8 cellular contexts compared by ENCODE assay signal in the genomic region with DNA sequence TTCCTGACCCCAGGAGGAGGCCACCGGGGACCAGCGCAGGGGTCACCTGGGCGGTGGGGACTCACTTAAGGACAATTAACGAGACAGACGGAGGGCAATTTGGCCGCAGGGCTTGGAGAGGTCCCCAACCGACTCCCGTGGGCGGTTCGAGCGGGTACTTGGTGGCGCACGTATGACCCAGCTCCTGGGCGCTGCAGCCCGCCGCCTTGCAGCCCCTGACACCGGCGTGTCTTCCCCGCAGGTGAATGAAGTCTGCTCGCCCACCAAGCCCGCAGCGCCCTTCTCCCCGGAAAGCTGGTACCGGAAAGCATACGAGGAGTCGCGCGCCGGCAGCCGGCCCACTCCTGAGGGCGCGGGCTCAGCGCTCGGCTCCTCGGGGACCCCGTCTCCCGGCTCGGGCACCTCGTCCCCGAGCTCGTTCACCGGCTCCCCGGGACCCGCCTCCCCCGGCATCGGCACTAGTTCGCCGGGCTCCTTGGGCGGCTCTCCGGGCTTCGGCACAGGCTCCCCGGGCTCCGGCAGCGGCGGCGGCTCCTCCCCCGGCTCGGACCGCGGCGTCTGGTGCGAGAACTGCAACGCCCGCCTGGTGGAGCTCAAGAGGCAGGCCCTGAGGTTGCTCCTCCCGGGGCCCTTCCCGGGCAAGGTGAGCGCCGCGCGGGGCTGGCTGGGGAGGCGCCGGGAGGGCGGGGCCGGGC. TPM values are rescaled to one million over a fixed set of nuclear protein-coding genes. Genes with fewer than 3 reads are reported as not detected.
DNase-seq lines count a peak whose midpoint lies in the region; ATAC-seq, FAIRE-seq and TF ChIP-seq lines count a peak whose summit lies in the region.

No MANE protein-coding gene starts in this region.

- CTCF ChIA-PET in A673 (lab: Charles Lee) (interaction anchor here (0.6 to 1.3 kb wide), 3 partner anchors 225 to 1289 kb away, joined by 4 to 9 read pairs (median 4); no protein-coding TSS in a partner anchor), WTC11 (lab: Charles Lee) (interaction anchor here (0.6 to 3.1 kb wide), 53 partner anchors 10 to 847 kb away, joined by 3 to 67 read pairs (median 4); no protein-coding TSS in a partner anchor)

- H3K4me3 ChIP-seq in A673 (ENCODE audit: low read depth, low read length, poor library complexity, severe bottlenecking) (peak overlapping the region; percentile 42), bronchial epithelial cell (ENCODE audit: low read depth, low read length) (peak overlapping the region; percentile 55), spleen (peak overlapping the region; percentile 40 to 77 (median 60))

- peak overlapping the region; percentile 79 for H3K4me3 Mint-ChIP-seq in WTC11

- H3K4me1 ChIP-seq in A673 (ENCODE audit: insufficient read depth, low read length, poor library complexity, severe bottlenecking) (peaks cover 36% of the 10 kb centered on the region), spleen (peaks cover 29 to 48% (median 44%) of the 10 kb centered on the region in 6 donors)

- no peak overlapping the region for H3K27ac Mint-ChIP-seq in WTC11

- H3K36me3 ChIP-seq in A673 (ENCODE audit: insufficient read depth, low read length, poor library complexity, severe bottlenecking) (no peaks in the 10 kb centered on the region), bronchial epithelial cell (ENCODE audit: control insufficient read depth, insufficient read depth, low read length) (no peaks in the 10 kb centered on the region), spleen (no peaks in the 10 kb centered on the region)

- TF ChIP-seq CTCF in A673 (conservative IDR thresholded peaks at IDR 0.05; ENCODE audit: low read depth, low read length) (peak; percentile 63), WTC11 (IDR thresholded peaks at IDR 0.05) (peak; percentile 61; the same call in 1 of the 2 replicates), bronchial epithelial cell (IDR thresholded peaks at IDR 0.05; ENCODE audit: insufficient read depth, low read length, severe bottlenecking) (peak; percentile 80), spleen (IDR thresholded peaks at IDR 0.05 in 8 of 11, conservative IDR thresholded peaks at IDR 0.05 in 3 of 11) (peak in 10 of 11 experiments; percentile 31 to 87 (median 74))

- TF ChIP-seq POLR2A in spleen (IDR thresholded peaks at IDR 0.05) = no peak

- FAIRE-seq in bronchial epithelial cell (lab: Jason Lieb, UNC) = no peak

- intact Hi-C loops in A673 (cut with micrococcal nuclease; ENCODE audit: unreplicated experiment) = loop anchor here (2.0 to 10.0 kb wide), 5 partner anchors 225 to 1295 kb away; no protein-coding TSS in a partner anchor
- intact Hi-C loops in spleen (cut with DNase I; ENCODE audit: low total_unique reads) = no loop called here

- 0 to 2% (median 1%) methylated on average over 29 to 74 of the region's 74 CpGs for WGBS in spleen, 5 donors

- no peak overlapping the region for H3K27ac ChIP-seq in A673 (ENCODE audit: low read depth, low read length, poor library complexity, severe bottlenecking)
- H3K27ac ChIP-seq in spleen = no peak overlapping the region

- H3K9me3 Mint-ChIP-seq in WTC11 = no peaks in the 10 kb centered on the region

- H3K9me3 ChIP-seq in A673 (ENCODE audit: low read depth, low read length, poor library complexity, severe bottlenecking) (no peaks in the 10 kb centered on the region), spleen (peaks cover 0 to 4% (median 0%) of the 10 kb centered on the region in 8 donors)

- BruUV-seq in A673 (replicated peaks; lab: Mats Ljungman, UMichigan) = no TSS peak

- peak; percentile 84 for DNase-seq in A673 (ENCODE audit: low spot score)
- peak; percentile 82 for DNase-seq in NCI-H2107 treated with DMSO at 0.1 percent for 48 hours (lab: John Stamatoyannopoulos, UW; ENCODE audit: unreplicated experiment)
- peak; percentile 93 for DNase-seq in WTC11 (ENCODE audit: low spot score)
- peak; percentile 55 for DNase-seq in bronchial epithelial cell (ENCODE audit: low read depth)
- DNase-seq in inferior parietal cortex (ENCODE audit: extremely low spot score) = peak; percentile 62
- peak; percentile 95 for DNase-seq in spleen

- POLR2A ChIA-PET in A673 (lab: Charles Lee; ENCODE audit: low non-redundant PET) (no interaction called here), WTC11 (lab: Charles Lee) (no interaction called here)

- H3K36me3 Mint-ChIP-seq in WTC11 = no peaks in the 10 kb centered on the region

- H3K27me3 ChIP-seq in A673 (replicated peaks; ENCODE audit: insufficient read depth, low read depth, low read length, poor library complexity) = peaks cover 94% of the 10 kb centered on the region
- H3K27me3 ChIP-seq in bronchial epithelial cell (ENCODE audit: control insufficient read depth, insufficient read depth, low read length) = no peaks in the 10 kb centered on the region
- peaks cover 0 to 78% (median 47%) of the 10 kb centered on the region in 7 donors for H3K27me3 ChIP-seq in spleen (replicated peaks in 1 of 7)

- peaks cover 66% of the 10 kb centered on the region for H3K27me3 Mint-ChIP-seq in WTC11 (ENCODE audit: low read depth)

- peak; percentile 81 for ATAC-seq in GM18861 (IDR thresholded peaks at IDR 0.05; ENCODE audit: unreplicated experiment)
- peak; percentile 94 for ATAC-seq in HG03095 (IDR thresholded peaks at IDR 0.05; ENCODE audit: unreplicated experiment)
- ATAC-seq in WTC11 = peak; percentile 83

- H3K4me1 Mint-ChIP-seq in WTC11 = peaks cover 11% of the 10 kb centered on the region

TF ChIP-seq in WTC11, 78 proteins besides CTCF, POLR2A, EP300 and RAD21:
- peak; percentile 52; the same call in 1 of the 2 replicates for TF ChIP-seq ZNF423 (CRISPR knock-in tag; IDR thresholded peaks at IDR 0.05)
- no peak for TF ChIP-seq SP1 (CRISPR knock-in tag; conservative IDR thresholded peaks at IDR 0.05)
- TF ChIP-seq MLX (CRISPR knock-in tag; IDR thresholded peaks at IDR 0.05) = no peak
- peak; percentile 62; the same call in 1 of the 2 replicates for TF ChIP-seq ZNF232 (CRISPR knock-in tag; IDR thresholded peaks at IDR 0.05)
TF ChIP-seq in WTC11: peak in this region for 2.

RNA-seq across cellular contexts. Expression of gene KIF26B, which starts 1.4 kb away (rescaled TPM):
- total RNA-seq in A673 (2021) (not detected in 2 replicates), WTC11 (2021) (0.41 to 1.2 TPM (median 0.55 TPM) in 3 replicates), bronchial epithelial cell (1.8 and 2.1 TPM in 2 replicates), spleen (1 to 10 TPM in 4 of 7 donors, under 1 TPM in 2, not detected in 1; 0.41 to 4.5 (median 1.1) TPM)
- under 1 TPM; 0.07 to 0.16 (median 0.08) TPM for polyA plus RNA-seq in spleen
